ENCODE assay signal across 1 cellular context in genomic region chr17:81245024-81245664, GRCh38.
TF ChIP-seq lines count a peak whose summit lies in the region.

No MANE protein-coding gene starts in this region.

TF ChIP-seq in HepG2, 621 proteins besides CTCF, POLR2A, EP300 and RAD21 (continued from another document and continues in another):
- no peak for TF ChIP-seq ISX (CRISPR knock-in tag; conservative IDR thresholded peaks at IDR 0.05)
- TF ChIP-seq NFE2 (CRISPR knock-in tag; IDR thresholded peaks at IDR 0.05) = no peak
- TF ChIP-seq E2F5 (CRISPR knock-in tag; conservative IDR thresholded peaks at IDR 0.05) = no peak
- TF ChIP-seq SALL2 (CRISPR knock-in tag; IDR thresholded peaks at IDR 0.05) = peak; percentile 13; the same call in 1 of the 2 replicates
- peak; percentile 40 for TF ChIP-seq HIVEP1 (CRISPR knock-in tag; IDR thresholded peaks at IDR 0.05)
- no peak for TF ChIP-seq RFX3 (CRISPR knock-in tag; IDR thresholded peaks at IDR 0.05)
- no peak for TF ChIP-seq BRF2 (CRISPR knock-in tag; IDR thresholded peaks at IDR 0.05)
- TF ChIP-seq KAT2B (IDR thresholded peaks at IDR 0.05; ENCODE audit: borderline replicate concordance, low read depth, low read length) = no peak
- TF ChIP-seq ZNF597 (CRISPR knock-in tag; IDR thresholded peaks at IDR 0.05) = no peak
- TF ChIP-seq ZBTB43 (CRISPR knock-in tag; conservative IDR thresholded peaks at IDR 0.05) = 0 out of 2 replicates have a peak, but pooled peaks have one; percentile 15
- no peak for TF ChIP-seq SOX13 (IDR thresholded peaks at IDR 0.05)
- peak in 1 of 2 experiments; percentile 3; a peak in 1 of 4 replicates for TF ChIP-seq SOX13 (CRISPR knock-in tag; conservative IDR thresholded peaks at IDR 0.05 in 1 of 2, IDR thresholded peaks at IDR 0.05 in 1 of 2)
- no peak for TF ChIP-seq NFATC3 (CRISPR knock-in tag; IDR thresholded peaks at IDR 0.05)
- no peak for TF ChIP-seq ZNF775 (CRISPR knock-in tag; IDR thresholded peaks at IDR 0.05; ENCODE audit: borderline replicate concordance)
- no peak for TF ChIP-seq BATF2 (CRISPR knock-in tag; IDR thresholded peaks at IDR 0.05)
- no peak for TF ChIP-seq CERS6 (CRISPR knock-in tag; IDR thresholded peaks at IDR 0.05)
- no peak for TF ChIP-seq MBD4 (IDR thresholded peaks at IDR 0.05; ENCODE audit: borderline replicate concordance, low read length)
- TF ChIP-seq FOXP1 (IDR thresholded peaks at IDR 0.05) = no peak
- TF ChIP-seq FOXP1 (CRISPR knock-in tag; IDR thresholded peaks at IDR 0.05) = no peak
- peak; percentile 45; the same call in 1 of the 2 replicates for TF ChIP-seq ZNF770 (CRISPR knock-in tag; IDR thresholded peaks at IDR 0.05)
- no peak for TF ChIP-seq GPBP1L1 (CRISPR knock-in tag; IDR thresholded peaks at IDR 0.05)
- no peak for TF ChIP-seq ZNF878 (CRISPR knock-in tag; IDR thresholded peaks at IDR 0.05)
- TF ChIP-seq ZNF503 (CRISPR knock-in tag; IDR thresholded peaks at IDR 0.05) = 0 out of 2 replicates have a peak, but pooled peaks have one; percentile 21
- no peak for TF ChIP-seq TRIM24 (CRISPR knock-in tag; IDR thresholded peaks at IDR 0.05)
- TF ChIP-seq GABPB1 (CRISPR knock-in tag; IDR thresholded peaks at IDR 0.05) = peak; percentile 14; the same call in 1 of the 2 replicates
- TF ChIP-seq RFX1 (IDR thresholded peaks at IDR 0.05) = no peak
- TF ChIP-seq IRX3 (CRISPR knock-in tag; IDR thresholded peaks at IDR 0.05; ENCODE audit: borderline replicate concordance, low read depth) = 0 out of 2 replicates have a peak, but pooled peaks have one; percentile 38
- TF ChIP-seq POLR2G (IDR thresholded peaks at IDR 0.05; ENCODE audit: low read depth, low read length) = peak; percentile 5; the same call in 1 of the 2 replicates
- peak; percentile 28; the same call in 1 of the 2 replicates for TF ChIP-seq ATF2 (CRISPR knock-in tag; IDR thresholded peaks at IDR 0.05)
- 0 out of 2 replicates have a peak, but pooled peaks have one; percentile 33 for TF ChIP-seq ZNF780A (CRISPR knock-in tag; IDR thresholded peaks at IDR 0.05)
- TF ChIP-seq KIAA2018 (CRISPR knock-in tag; IDR thresholded peaks at IDR 0.05; ENCODE audit: borderline replicate concordance) = no peak
- peak; percentile 97 for TF ChIP-seq PAF1 (CRISPR knock-in tag; IDR thresholded peaks at IDR 0.05)
- TF ChIP-seq KDM2A (CRISPR knock-in tag; IDR thresholded peaks at IDR 0.05; ENCODE audit: borderline replicate concordance, low read depth) = peak; percentile 58; the same call in 1 of the 2 replicates
